In the genomic region with DNA sequence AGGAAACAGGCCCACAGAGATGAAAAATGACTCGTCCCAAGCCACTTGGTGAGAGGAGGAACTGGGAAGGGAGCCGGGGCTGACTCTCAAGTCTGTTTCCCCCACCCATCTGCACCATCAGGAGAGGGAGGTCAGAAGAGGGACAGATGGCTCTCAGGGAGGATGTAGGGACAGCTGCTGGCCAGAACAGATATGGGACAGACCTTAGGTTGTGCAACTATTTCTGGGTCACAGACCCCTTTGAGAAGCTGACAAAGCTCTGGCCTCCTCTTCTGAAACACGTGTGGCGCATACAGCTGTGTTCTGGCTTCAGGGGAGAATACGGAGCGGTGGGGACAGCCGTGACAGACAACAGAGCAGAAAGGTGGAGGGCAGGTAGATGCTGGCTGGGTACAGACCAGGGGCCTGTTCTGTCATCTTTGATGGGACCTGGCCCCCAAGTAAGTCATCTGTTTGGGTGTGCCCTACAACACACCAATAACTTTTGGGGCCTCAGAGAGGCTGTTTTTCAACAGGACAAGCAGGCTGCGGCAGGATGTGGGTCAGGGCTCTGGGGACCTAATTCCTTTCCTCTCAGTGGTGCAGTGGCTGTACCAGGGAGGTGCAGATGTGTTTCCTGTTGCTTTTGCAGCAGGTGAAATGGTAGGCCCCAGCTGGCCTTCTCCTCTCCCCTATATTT, we compare ENCODE assay signal across 8 cellular contexts. TPM values are rescaled to one million over a fixed set of nuclear protein-coding genes. Genes with fewer than 3 reads are reported as not detected.
A peak's percentile ranks its signal among the peaks of the same experiment; 100 is the strongest.
DNase-seq lines count a peak whose midpoint lies in the region.

No MANE protein-coding gene starts in this region.

- peak overlapping the region; percentile 96 for H3K27ac Mint-ChIP-seq in activated T-cell treated with anti-CD3 and anti-CD28 coated beads, Interleukin-2, amount 50 U/mL, for 24 hours

- H3K36me3 ChIP-seq in KOPT-K1 (ENCODE audit: insufficient read depth, low read length) (peaks cover 11% of the 10 kb centered on the region; the same call in 1 of the 2 replicates), mesenchymal stem cell (ENCODE audit: control insufficient read depth in 1 of 2, insufficient read depth in 2 of 2, low read depth in 1 of 2, low read length in 2 of 2) (peaks cover 13 to 23% of the 10 kb centered on the region in 2 experiments)

- H3K27me3 Mint-ChIP-seq in activated T-cell treated with anti-CD3 and anti-CD28 coated beads, Interleukin-2, amount 50 U/mL, for 24 hours, result no peaks in the 10 kb centered on the region

- no peak overlapping the region for H3K4me3 ChIP-seq in mesenchymal stem cell (ENCODE audit: insufficient read depth in 1 of 2, low read depth in 1 of 2, low read length in 2 of 2)

- H3K14ac ChIP-seq in mesenchymal stem cell (ENCODE audit: low read length in 2 of 2), result no peak overlapping the region

- H4K8ac ChIP-seq in mesenchymal stem cell (ENCODE audit: low read length), result no peak overlapping the region

- H3K27ac ChIP-seq in KOPT-K1 (ENCODE audit: low read depth, low read length, poor library complexity, severe bottlenecking) (peak overlapping the region; percentile 99), mesenchymal stem cell (ENCODE audit: low read length, poor library complexity, severe bottlenecking) (no peak overlapping the region)

- peaks cover 13% of the 10 kb centered on the region for H3K79me1 ChIP-seq in mesenchymal stem cell (replicated peaks; ENCODE audit: low read length, poor library complexity, severe bottlenecking)

- H2BK12ac ChIP-seq in mesenchymal stem cell (ENCODE audit: low read length in 2 of 2), result peak overlapping the region in 1 of 2 experiments; percentile 31

- peak overlapping the region; percentile 28 for H2AK5ac ChIP-seq in mesenchymal stem cell (ENCODE audit: low read length, severe bottlenecking)

- no peaks in the 10 kb centered on the region for H3K27me3 ChIP-seq in mesenchymal stem cell (ENCODE audit: control insufficient read depth in 1 of 2, insufficient read depth in 1 of 2, low read length in 2 of 2)

- peaks cover 99% of the 10 kb centered on the region for H3K4me1 Mint-ChIP-seq in activated T-cell treated with anti-CD3 and anti-CD28 coated beads, Interleukin-2, amount 50 U/mL, for 24 hours (ENCODE audit: low read depth)

- peak overlapping the region; percentile 52 for H3K4me3 Mint-ChIP-seq in activated T-cell treated with anti-CD3 and anti-CD28 coated beads, Interleukin-2, amount 50 U/mL, for 24 hours

- 41% methylated on average over 8 of the region's 8 CpGs for WGBS in mesenchymal stem cell

- H3K23ac ChIP-seq in mesenchymal stem cell (ENCODE audit: low read length in 2 of 2), result no peak overlapping the region

- DNase-seq in SIG-M5 treated with dmso at 0.1 percent for 504 hours (lab: John Stamatoyannopoulos, UW; ENCODE audit: unreplicated experiment), result peak; percentile 27
- no peak for DNase-seq in SIG-M5 (lab: John Stamatoyannopoulos, UW)
- peak; percentile 68 for DNase-seq in activated T-cell treated with anti-CD3 and anti-CD28 coated beads, Interleukin-2, amount 50 U/mL, for 24 hours
- DNase-seq in mesenchymal stem cell, result peak; percentile 21
- no peak for DNase-seq in dermis blood vessel endothelial cell
- DNase-seq in SW 1271 (lab: John Stamatoyannopoulos, UW), result no peak
- no peak for DNase-seq in NCI-H2196 treated with DMSO at 0.1 percent for 48 hours (lab: John Stamatoyannopoulos, UW; ENCODE audit: unreplicated experiment)

- H4K91ac ChIP-seq in mesenchymal stem cell (ENCODE audit: low read length), result no peak overlapping the region

- H3K9ac ChIP-seq in mesenchymal stem cell (ENCODE audit: low read length), result peak overlapping the region; percentile 39

- no peak overlapping the region for H2AFZ ChIP-seq in mesenchymal stem cell (ENCODE audit: low read depth, low read length)

- H2BK120ac ChIP-seq in mesenchymal stem cell (ENCODE audit: low read depth, low read length), result no peak overlapping the region

- H3K4me1 ChIP-seq in mesenchymal stem cell (ENCODE audit: control insufficient read depth, insufficient read depth, low read depth, low read length), result peaks cover 69% of the 10 kb centered on the region

- H2BK15ac ChIP-seq in mesenchymal stem cell (ENCODE audit: low read depth, poor library complexity, severe bottlenecking), result no peak overlapping the region

- no peak overlapping the region for H3K18ac ChIP-seq in mesenchymal stem cell (ENCODE audit: low read depth in 1 of 2, low read length in 2 of 2)

- H3K36me3 Mint-ChIP-seq in activated T-cell treated with anti-CD3 and anti-CD28 coated beads, Interleukin-2, amount 50 U/mL, for 24 hours (ENCODE audit: low read depth), result peaks cover 50% of the 10 kb centered on the region

- no peak overlapping the region for H3K4ac ChIP-seq in mesenchymal stem cell (ENCODE audit: low read depth in 1 of 2, low read length in 2 of 2)

- H3K9me3 ChIP-seq in KOPT-K1 (ENCODE audit: insufficient read depth, low read length, poor library complexity, severe bottlenecking), result no peaks in the 10 kb centered on the region
- H3K9me3 ChIP-seq in mesenchymal stem cell (ENCODE audit: control insufficient read depth, low read length), result no peaks in the 10 kb centered on the region

- no peaks in the 10 kb centered on the region for H3K9me3 Mint-ChIP-seq in activated T-cell treated with anti-CD3 and anti-CD28 coated beads, Interleukin-2, amount 50 U/mL, for 24 hours

- H3K4me2 ChIP-seq in mesenchymal stem cell (ENCODE audit: low read length, poor library complexity, severe bottlenecking), result no peak overlapping the region

- no peak overlapping the region for H2BK5ac ChIP-seq in mesenchymal stem cell (ENCODE audit: low read depth, low read length, poor library complexity, severe bottlenecking)

RNA-seq across cellular contexts. Expression of a gene that starts 7.3 kb away (rescaled TPM):
- 416 TPM for polyA plus RNA-seq in mesenchymal stem cell (2013, experiment 1 of 2)
- polyA plus RNA-seq in mesenchymal stem cell (2013, experiment 2 of 2), result 422 TPM
- total RNA-seq in dermis blood vessel endothelial cell, result 10.4 and 23.8 TPM in 2 replicates

RNA-seq across cellular contexts. Expression of a gene that starts 19.3 kb away (rescaled TPM):
- polyA plus RNA-seq in mesenchymal stem cell (2013, experiment 1 of 2), result 8.0 TPM
- 8.1 TPM for polyA plus RNA-seq in mesenchymal stem cell (2013, experiment 2 of 2)
- total RNA-seq in dermis blood vessel endothelial cell, result 2.3 and 3.6 TPM in 2 replicates

RNA-seq across cellular contexts. Expression of a gene that starts 30.6 kb away (rescaled TPM):
- polyA plus RNA-seq in mesenchymal stem cell (2013, experiment 1 of 2), result 0.26 TPM
- not detected for polyA plus RNA-seq in mesenchymal stem cell (2013, experiment 2 of 2)
- not detected in 2 replicates for total RNA-seq in dermis blood vessel endothelial cell

RNA-seq across cellular contexts. Expression of a gene that starts 53.2 kb away (rescaled TPM):
- polyA plus RNA-seq in mesenchymal stem cell (2013, experiment 1 of 2), result 5.2 TPM
- polyA plus RNA-seq in mesenchymal stem cell (2013, experiment 2 of 2), result 5.4 TPM
- 10.2 and 13.9 TPM in 2 replicates for total RNA-seq in dermis blood vessel endothelial cell

Comparison
In these comparisons a context has a peak if more than half of its experiments do, and no peak if none do; other contexts are left out.
1. DNase-seq: peak in SIG-M5 treated with dmso at 0.1 percent for 504 hours (single experiment), activated T-cell treated with anti-CD3 and anti-CD28 coated beads, Interleukin-2, amount 50 U/mL, for 24 hours (single experiment) and mesenchymal stem cell (single experiment); none in SIG-M5 (single experiment), dermis blood vessel endothelial cell (single experiment), SW 1271 (0 of 2) and NCI-H2196 treated with DMSO at 0.1 percent for 48 hours (single experiment).